In the genomic region with DNA sequence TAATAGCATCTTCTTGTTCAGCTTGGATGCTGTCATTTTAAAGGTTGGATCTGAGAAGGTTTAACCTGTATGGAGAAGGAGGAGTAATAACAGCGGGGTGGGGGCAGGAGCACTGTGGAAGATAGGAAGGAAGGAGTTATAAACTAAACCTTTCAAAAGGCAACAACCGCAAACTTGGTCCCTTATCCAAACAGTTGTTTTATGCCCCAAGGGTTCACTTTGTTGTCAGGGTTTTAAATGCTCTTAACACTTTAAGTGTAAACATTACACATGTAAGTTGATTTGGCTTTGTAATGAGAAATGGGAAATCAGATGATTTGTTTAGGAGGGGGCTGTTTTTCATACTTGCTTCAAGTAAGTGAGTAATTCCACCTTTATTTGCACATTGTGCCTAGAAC, we compare ENCODE assay signal across 18 cellular contexts. TPM values are rescaled to one million over a fixed set of nuclear protein-coding genes. Genes with fewer than 3 reads are reported as not detected.
DNase-seq lines count a peak whose midpoint lies in the region; ATAC-seq and TF ChIP-seq lines count a peak whose summit lies in the region.
"Had no signal": no experiment of that assay in that cellular context is flagged by ENCODE, and none has a peak within 500 bp of the region (broad histone marks: within the 10 kb centered on the region; RNA-seq: fewer than 3 reads in every experiment).

No MANE protein-coding gene starts in this region.

- BruUV-seq in PC-3 (replicated peaks; lab: Mats Ljungman, UMichigan), result no TSS peak

- H3K79me2 ChIP-seq in SK-N-SH (ENCODE audit: insufficient read depth) (no peaks in the 10 kb centered on the region; the same call in 1 of the 2 replicates), PC-3 (ENCODE audit: low read length) (no peaks in the 10 kb centered on the region)

- ATAC-seq in SK-N-SH treated with all-trans-retinoic acid at 6 μM for 48 hours, result no peak
- no peak for ATAC-seq in PC-3
- no peak for ATAC-seq in sciatic nerve
- ATAC-seq: A549, HepG2 had no signal

- H3K9ac ChIP-seq in SK-N-SH, result no peak overlapping the region
- H3K9ac ChIP-seq in PC-3 (ENCODE audit: low read length), result no peak overlapping the region
- H3K9ac ChIP-seq: KMS-11 had no signal

- TF ChIP-seq RAD21 in SK-N-SH (IDR thresholded peaks at IDR 0.05; ENCODE audit: low read length), result no peak

- peak overlapping the region in 2 of 3 experiments; percentile 2 to 89 for H3K27ac Mint-ChIP-seq in nephron
- H3K27ac Mint-ChIP-seq: H9 had no signal

- H3K27ac ChIP-seq in SK-N-SH (ENCODE audit: low read depth in 2 of 2, low read length in 1 of 2) (no peak overlapping the region), PC-3 (ENCODE audit: low read length) (no peak overlapping the region)
- H3K27ac ChIP-seq: A549, KMS-11, Peyer's patch had no signal

- H3K36me3 ChIP-seq in SK-N-SH (replicated peaks in 1 of 2; ENCODE audit: control insufficient read depth in 1 of 2, insufficient read depth in 2 of 2, low read length in 1 of 2) (no peaks in the 10 kb centered on the region), PC-3 (ENCODE audit: low read depth, low read length) (no peaks in the 10 kb centered on the region)
- H3K36me3 ChIP-seq: MG63, Peyer's patch had no signal

- H3K4me3 Mint-ChIP-seq in nephron, result peak overlapping the region; percentile 51 to 78 (median 75)
- H3K4me3 Mint-ChIP-seq: H9 had no signal

- 91% methylated on average over 2 of the region's 2 CpGs for WGBS in SK-N-SH (ENCODE audit: low lambda C conversion rate)

- no peaks in the 10 kb centered on the region for H3K36me3 Mint-ChIP-seq in nephron (ENCODE audit: low read depth)

- H3K4me3 ChIP-seq in SK-N-SH (ENCODE audit: low read depth in 2 of 2, low read length in 1 of 2), result no peak overlapping the region
- H3K4me3 ChIP-seq in PC-3 (ENCODE audit: low read length), result no peak overlapping the region
- H3K4me3 ChIP-seq: A549, MG63, Peyer's patch had no signal

- intact Hi-C loops in PC-3 (cut with micrococcal nuclease) (loop anchor here (5.0 to 10.0 kb wide), 2 partner anchors 226 to 853 kb away; no protein-coding TSS in a partner anchor), sciatic nerve (cut with DNase I) (no loop called here)

- DNase-seq in SK-N-SH (no peak), PC-3 (peak; percentile 19), NCI-H510A treated with DMSO at 0.1 percent for 48 hours (lab: John Stamatoyannopoulos, UW) (no peak), NCI-H1436 treated with DMSO at 0.1 percent for 48 hours (lab: John Stamatoyannopoulos, UW) (no peak), sciatic nerve (ENCODE audit: low spot score) (no peak)
- DNase-seq: Caco-2, DMS79, H9, MG63, NCI-H1105, NCI-H1930, Peyer's patch, Right ventricle myocardium superior had no signal

- H3K4me2 ChIP-seq in SK-N-SH (no peak overlapping the region), PC-3 (ENCODE audit: low read length) (no peak overlapping the region)
- H3K4me2 ChIP-seq: A549, KMS-11 had no signal

- H3K4me1 ChIP-seq in SK-N-SH (ENCODE audit: control insufficient read depth in 1 of 2, insufficient read depth in 2 of 2, low read depth in 1 of 2, low read length in 1 of 2) (peaks cover 4 to 22% of the 10 kb centered on the region in 2 experiments; a peak in 3 of 4 replicates), PC-3 (ENCODE audit: insufficient read depth, low read length) (peaks cover 9% of the 10 kb centered on the region; the same call in 1 of the 2 replicates)
- H3K4me1 ChIP-seq: A549, Caco-2 had no signal

- POLR2A ChIA-PET in SK-N-SH (lab: Yijun Ruan, JAX), result no interaction called here
- POLR2A ChIA-PET in PC-3 (lab: Charles Lee; ENCODE audit: unreplicated experiment), result no interaction called here

- peaks cover 14% of the 10 kb centered on the region for H3K4me1 Mint-ChIP-seq in nephron

- H3K9me2 ChIP-seq in SK-N-SH (no peaks in the 10 kb centered on the region), PC-3 (replicated peaks; ENCODE audit: low read length) (no peaks in the 10 kb centered on the region)

- CTCF ChIA-PET in SK-N-SH (lab: Yijun Ruan, JAX) (no interaction called here), PC-3 (lab: Charles Lee) (no interaction called here)

- peaks cover 21% of the 10 kb centered on the region for H3F3A ChIP-seq in SK-N-SH (replicated peaks; ENCODE audit: insufficient read depth)
- H3F3A ChIP-seq in PC-3 (ENCODE audit: low read length, unreplicated experiment), result no peaks in the 10 kb centered on the region

- H3K9me3 ChIP-seq in SK-N-SH (no peaks in the 10 kb centered on the region), PC-3 (ENCODE audit: low read length) (no peaks in the 10 kb centered on the region)
- H3K9me3 ChIP-seq: A549, Caco-2, MG63, Peyer's patch had no signal

- no peaks in the 10 kb centered on the region; the same call in 1 of the 2 replicates for H3K27me3 ChIP-seq in SK-N-SH (ENCODE audit: insufficient read depth)
- peaks cover 11% of the 10 kb centered on the region for H3K27me3 ChIP-seq in PC-3 (ENCODE audit: low read length)
- H3K27me3 ChIP-seq: MG63, Peyer's patch had no signal

- TF ChIP-seq EP300 in SK-N-SH (IDR thresholded peaks at IDR 0.05; ENCODE audit: borderline replicate concordance in 1 of 2, low read depth in 1 of 2, low read length in 1 of 2), result no peak

- no peaks in the 10 kb centered on the region for H3K9me3 Mint-ChIP-seq in nephron
- H3K9me3 Mint-ChIP-seq: H9 had no signal

- H4K20me1 ChIP-seq in SK-N-SH (ENCODE audit: insufficient read depth), result no peaks in the 10 kb centered on the region
- H4K20me1 ChIP-seq in PC-3 (ENCODE audit: low read length), result no peaks in the 10 kb centered on the region

- H2AFZ ChIP-seq in SK-N-SH (ENCODE audit: low read depth) (no peak overlapping the region), PC-3 (ENCODE audit: low read length) (no peak overlapping the region)

- peaks cover 56% of the 10 kb centered on the region for H3K27me3 Mint-ChIP-seq in nephron (ENCODE audit: low read depth)

- no peak for TF ChIP-seq CTCF in SK-N-SH (IDR thresholded peaks at IDR 0.05)
- TF ChIP-seq CTCF in PC-3 (conservative IDR thresholded peaks at IDR 0.05; ENCODE audit: low read depth, low read length), result no peak
- no peak for TF ChIP-seq CTCF in nephron (IDR thresholded peaks at IDR 0.05; ENCODE audit: unreplicated experiment in 3 of 3)

TF ChIP-seq in SK-N-SH treated with all-trans-retinoic acid at 6 μM for 48 hours, 23 proteins besides CTCF, POLR2A, EP300 and RAD21:
- TF ChIP-seq SNAI2 (CRISPR knock-in tag; IDR thresholded peaks at IDR 0.05), result no peak
- peak; percentile 24; the same call in 1 of the 2 replicates for TF ChIP-seq ZNF70 (CRISPR knock-in tag; IDR thresholded peaks at IDR 0.05)
- TF ChIP-seq BACH2 (CRISPR knock-in tag; IDR thresholded peaks at IDR 0.05; ENCODE audit: borderline replicate concordance), result no peak

TF ChIP-seq in SK-N-SH, 30 proteins besides CTCF, POLR2A, EP300 and RAD21:
- no peak for TF ChIP-seq FOXJ3 (CRISPR knock-in tag; IDR thresholded peaks at IDR 0.05)
- TF ChIP-seq, protein P1, sequence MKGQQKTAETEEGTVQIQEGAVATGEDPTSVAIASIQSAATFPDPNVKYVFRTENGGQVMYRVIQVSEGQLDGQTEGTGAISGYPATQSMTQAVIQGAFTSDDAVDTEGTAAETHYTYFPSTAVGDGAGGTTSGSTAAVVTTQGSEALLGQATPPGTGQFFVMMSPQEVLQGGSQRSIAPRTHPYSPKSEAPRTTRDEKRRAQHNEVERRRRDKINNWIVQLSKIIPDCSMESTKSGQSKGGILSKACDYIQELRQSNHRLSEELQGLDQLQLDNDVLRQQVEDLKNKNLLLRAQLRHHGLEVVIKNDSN (IDR thresholded peaks at IDR 0.05; ENCODE audit: borderline replicate concordance, low read depth), result no peak
TF ChIP-seq in SK-N-SH: peak in this region for 0.

RNA-seq across cellular contexts. Expression of a gene that starts 3.0 kb away (rescaled TPM):
- polyA plus RNA-seq in SK-N-SH (2012; rRNA removed), result 4.3 and 4.5 TPM in 2 replicates
- polyA plus RNA-seq in SK-N-SH (2012; cell fraction: cytosol; rRNA removed), result 4.2 and 4.6 TPM in 2 replicates
- polyA plus RNA-seq in SK-N-SH (2012; cell fraction: nucleus; rRNA removed), result 7.1 and 7.3 TPM in 2 replicates
- total RNA-seq in PC-3 (2014; rRNA removed), result 0.36 and 1.2 TPM in 2 replicates
- 14.6 TPM for total RNA-seq in sciatic nerve
- total RNA-seq: Caco-2, HepG2 had no signal
- polyA plus RNA-seq: A549, HepG2 had no signal
